Comparison of ENCODE assay signal across 17 cellular contexts in genomic region chr14:88258026-88258425, GRCh38.
DNase-seq lines count a peak whose midpoint lies in the region; ATAC-seq and TF ChIP-seq lines count a peak whose summit lies in the region.
"Had no signal": no experiment of that assay in that cellular context is flagged by ENCODE, and none has a peak within 500 bp of the region (broad histone marks: within the 10 kb centered on the region; RNA-seq: fewer than 3 reads in every experiment).

No MANE protein-coding gene starts in this region.

- H2BK12ac ChIP-seq in mesenchymal stem cell (ENCODE audit: low read length in 2 of 2), result no peak overlapping the region

- H3K4me1 ChIP-seq in breast epithelium (no peaks in the 10 kb centered on the region), foreskin keratinocyte (no peaks in the 10 kb centered on the region), mesenchymal stem cell (ENCODE audit: control insufficient read depth, insufficient read depth, low read depth, low read length) (no peaks in the 10 kb centered on the region)

- CTCF ChIA-PET in MCF 10A (lab: Yijun Ruan, JAX), result interaction anchor here (0.5 to 1.3 kb wide), 3 partner anchors 71 to 306 kb away, joined by 3 read pairs; no protein-coding TSS in a partner anchor

- BruUV-seq in MCF 10A (replicated peaks; lab: Mats Ljungman, UMichigan), result no TSS peak

- no peaks in the 10 kb centered on the region for H3K4me1 Mint-ChIP-seq in MCF 10A (ENCODE audit: insufficient read depth, unreplicated experiment)
- H3K4me1 Mint-ChIP-seq: CD4-positive, CD25-positive, alpha-beta regulatory T cell had no signal

- no peak overlapping the region for H3K4me3 ChIP-seq in breast epithelium
- H3K4me3 ChIP-seq in epithelial cell of esophagus (ENCODE audit: low read length), result no peak overlapping the region
- no peak overlapping the region for H3K4me3 ChIP-seq in mesenchymal stem cell (ENCODE audit: insufficient read depth in 1 of 2, low read depth in 1 of 2, low read length in 2 of 2)
- H3K4me3 ChIP-seq: BLaER1, GM12878, GM23248 had no signal

- no peak overlapping the region for H2BK15ac ChIP-seq in mesenchymal stem cell (ENCODE audit: low read depth, poor library complexity, severe bottlenecking)

- H3K4me3 Mint-ChIP-seq in MCF 10A (ENCODE audit: unreplicated experiment), result no peak overlapping the region
- H3K4me3 Mint-ChIP-seq: CD4-positive, CD25-positive, alpha-beta regulatory T cell; H9 had no signal

- DNase-seq in MCF 10A (ENCODE audit: unreplicated experiment) (peak; percentile 51), breast epithelium (ENCODE audit: low spot score in 2 of 2) (no peak), epithelial cell of esophagus (ENCODE audit: low read depth) (peak; percentile 65), foreskin keratinocyte (peak; percentile 63 to 76), DMS114 treated with DMSO at 0.1 percent for 48 hours (lab: John Stamatoyannopoulos, UW; ENCODE audit: unreplicated experiment) (no peak), mesenchymal stem cell (no peak)
- DNase-seq: 8988T; AML-193; Calu3; CD4-positive, CD25-positive, alpha-beta regulatory T cell; DMS 273 treated with DMSO at 0.1 percent for 48 hours; DMS79; GM23248; H9 had no signal

- H3K36me3 ChIP-seq in breast epithelium, result no peaks in the 10 kb centered on the region
- H3K36me3 ChIP-seq in mesenchymal stem cell (ENCODE audit: control insufficient read depth in 1 of 2, insufficient read depth in 2 of 2, low read depth in 1 of 2, low read length in 2 of 2), result no peaks in the 10 kb centered on the region

- H3K27ac ChIP-seq in breast epithelium (peak overlapping the region in 1 of 2 donors; percentile 0), foreskin keratinocyte (no peak overlapping the region), mesenchymal stem cell (ENCODE audit: low read length, poor library complexity, severe bottlenecking) (no peak overlapping the region)
- H3K27ac ChIP-seq: BLaER1, GM23248 had no signal

- H3K27me3 ChIP-seq in breast epithelium, result no peaks in the 10 kb centered on the region
- no peaks in the 10 kb centered on the region for H3K27me3 ChIP-seq in foreskin keratinocyte
- peaks cover 0 to 19% of the 10 kb centered on the region in 2 experiments for H3K27me3 ChIP-seq in mesenchymal stem cell (ENCODE audit: control insufficient read depth in 1 of 2, insufficient read depth in 1 of 2, low read length in 2 of 2)
- H3K27me3 ChIP-seq: BLaER1 had no signal

- H2AK5ac ChIP-seq in mesenchymal stem cell (ENCODE audit: low read length, severe bottlenecking), result no peak overlapping the region

- H3K36me3 Mint-ChIP-seq in MCF 10A (ENCODE audit: insufficient read depth, unreplicated experiment), result no peaks in the 10 kb centered on the region
- H3K36me3 Mint-ChIP-seq: CD4-positive, CD25-positive, alpha-beta regulatory T cell had no signal

- H3K18ac ChIP-seq in mesenchymal stem cell (ENCODE audit: low read depth in 1 of 2, low read length in 2 of 2), result no peak overlapping the region

- no peak overlapping the region for H3K27ac Mint-ChIP-seq in MCF 10A (ENCODE audit: low read depth, unreplicated experiment)
- H3K27ac Mint-ChIP-seq: CD4-positive, CD25-positive, alpha-beta regulatory T cell; H9 had no signal

- peak; percentile 64 for ATAC-seq in foreskin keratinocyte
- no peak for ATAC-seq in SK-N-SH treated with all-trans-retinoic acid at 6 μM for 48 hours
- ATAC-seq: GM12878 had no signal

- H3K27me3 Mint-ChIP-seq in MCF 10A (ENCODE audit: insufficient read depth, unreplicated experiment), result peaks cover 37% of the 10 kb centered on the region

- WGBS in mesenchymal stem cell, result 74% methylated on average over 2 of the region's 4 CpGs

- H2BK5ac ChIP-seq in mesenchymal stem cell (ENCODE audit: low read depth, low read length, poor library complexity, severe bottlenecking), result no peak overlapping the region

- H3K14ac ChIP-seq in mesenchymal stem cell (ENCODE audit: low read length in 2 of 2), result no peak overlapping the region

- TF ChIP-seq POLR2A in breast epithelium (IDR thresholded peaks at IDR 0.05), result no peak

- no peak overlapping the region for H3K4me2 ChIP-seq in mesenchymal stem cell (ENCODE audit: low read length, poor library complexity, severe bottlenecking)
- H3K4me2 ChIP-seq: BLaER1 had no signal

- no peaks in the 10 kb centered on the region for H3K9me3 Mint-ChIP-seq in MCF 10A (ENCODE audit: unreplicated experiment)

- no peak overlapping the region for H4K8ac ChIP-seq in mesenchymal stem cell (ENCODE audit: low read length)

- no peak overlapping the region for H4K91ac ChIP-seq in mesenchymal stem cell (ENCODE audit: low read length)

- H3K79me1 ChIP-seq in mesenchymal stem cell (replicated peaks; ENCODE audit: low read length, poor library complexity, severe bottlenecking), result no peaks in the 10 kb centered on the region

- TF ChIP-seq CTCF in MCF 10A (IDR thresholded peaks at IDR 0.05; ENCODE audit: unreplicated experiment) (no peak), breast epithelium (IDR thresholded peaks at IDR 0.05) (no peak), epithelial cell of esophagus (IDR thresholded peaks at IDR 0.05; ENCODE audit: insufficient read depth, low read depth, low read length, missing control alignments) (no peak), foreskin keratinocyte (conservative IDR thresholded peaks at IDR 0.05) (no peak)

- no peak overlapping the region for H3K23ac ChIP-seq in mesenchymal stem cell (ENCODE audit: low read length in 2 of 2)

- intact Hi-C loops in MCF 10A (cut with micrococcal nuclease), result no loop called here
- intact Hi-C loops in breast epithelium (cut with DNase I; ENCODE audit: low total_unique reads), result no loop called here

- POLR2A ChIA-PET in MCF 10A (lab: Yijun Ruan, JAX), result interaction anchor here (0.6 kb wide), 1 partner anchor 48 kb away, joined by 4 read pairs; no protein-coding TSS in a partner anchor

- H3K9me3 ChIP-seq in breast epithelium (no peaks in the 10 kb centered on the region), mesenchymal stem cell (ENCODE audit: control insufficient read depth, low read length) (no peaks in the 10 kb centered on the region)
- H3K9me3 ChIP-seq: BLaER1 had no signal

- no peak overlapping the region for H3K4ac ChIP-seq in mesenchymal stem cell (ENCODE audit: low read depth in 1 of 2, low read length in 2 of 2)

- no peak overlapping the region for H2AFZ ChIP-seq in mesenchymal stem cell (ENCODE audit: low read depth, low read length)
- H2AFZ ChIP-seq: GM23248 had no signal

- no peak overlapping the region for H2BK120ac ChIP-seq in mesenchymal stem cell (ENCODE audit: low read depth, low read length)

- H3K9ac ChIP-seq in mesenchymal stem cell (ENCODE audit: low read length), result no peak overlapping the region
- H3K9ac ChIP-seq: BLaER1, GM23248 had no signal

TF ChIP-seq in SK-N-SH treated with all-trans-retinoic acid at 6 μM for 48 hours, 23 proteins besides CTCF, POLR2A, EP300 and RAD21 (continues in another document):
- TF ChIP-seq ZNF565 (CRISPR knock-in tag; conservative IDR thresholded peaks at IDR 0.05; ENCODE audit: low read depth) (no peak), CSRNP3 (CRISPR knock-in tag; IDR thresholded peaks at IDR 0.05) (no peak), TOX (CRISPR knock-in tag; IDR thresholded peaks at IDR 0.05; ENCODE audit: borderline replicate concordance) (no peak), ZFP3 (CRISPR knock-in tag; IDR thresholded peaks at IDR 0.05) (no peak), PPARA (CRISPR knock-in tag; IDR thresholded peaks at IDR 0.05; ENCODE audit: borderline replicate concordance) (no peak), ISL1 (CRISPR knock-in tag; IDR thresholded peaks at IDR 0.05) (no peak), ZC3H10 (CRISPR knock-in tag; IDR thresholded peaks at IDR 0.05) (no peak), PATZ1 (CRISPR knock-in tag; IDR thresholded peaks at IDR 0.05; ENCODE audit: borderline replicate concordance) (no peak), ZFP30 (CRISPR knock-in tag; IDR thresholded peaks at IDR 0.05) (no peak), POU6F1 (CRISPR knock-in tag; IDR thresholded peaks at IDR 0.05; ENCODE audit: borderline replicate concordance, low read depth) (no peak)

Comparison
In these comparisons a context has a peak if more than half of its experiments do, and no peak if none do; other contexts are left out.
1. DNase-seq: peak in MCF 10A (single experiment), epithelial cell of esophagus (single experiment) and foreskin keratinocyte (2 of 2); none in breast epithelium (0 of 2), DMS114 treated with DMSO at 0.1 percent for 48 hours (single experiment) and mesenchymal stem cell (single experiment).